12 cellular contexts compared by ENCODE assay signal in the genomic region with DNA sequence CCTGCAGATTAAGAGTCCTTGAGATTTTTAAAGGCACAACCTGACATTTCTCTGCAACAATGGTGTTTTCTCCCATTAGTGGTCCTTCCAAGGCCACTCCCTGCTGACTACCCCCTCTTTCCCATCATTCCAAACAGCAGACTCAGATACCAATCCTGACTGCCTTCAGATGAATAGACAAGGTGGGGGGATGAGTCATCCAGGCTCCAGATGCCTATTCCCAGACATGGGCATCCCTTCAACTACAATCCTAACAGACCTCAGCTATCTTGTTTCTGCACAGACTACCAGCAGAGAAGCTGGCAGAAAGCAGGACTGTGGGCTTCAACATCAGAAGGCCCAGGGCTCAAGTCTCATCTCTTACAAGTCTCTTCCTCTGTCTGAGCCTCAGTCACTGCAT. TPM values are rescaled to one million over a fixed set of nuclear protein-coding genes. Genes with fewer than 3 reads are reported as not detected.
A peak's percentile ranks its signal among the peaks of the same experiment; 100 is the strongest.
DNase-seq lines count a peak whose midpoint lies in the region; ATAC-seq and TF ChIP-seq lines count a peak whose summit lies in the region.
"Had no signal": no experiment of that assay in that cellular context is flagged by ENCODE, and none has a peak within 500 bp of the region (broad histone marks: within the 10 kb centered on the region; RNA-seq: fewer than 3 reads in every experiment).

No MANE protein-coding gene starts in this region.

- peak overlapping the region; percentile 95 for H3K4me3 Mint-ChIP-seq in progenitor cell of endocrine pancreas (ENCODE audit: low read depth)
- H3K4me3 Mint-ChIP-seq: activated CD4-positive, alpha-beta T cell treated with anti-CD3 and anti-CD28 coated beads, Interleukin-2, amount 10 ng/mL, durations not matched to agents 7 days and 5 days; dendritic cell treated with granulocyte-macrophage colony-stimulating factor and Interleukin-4, amounts not matched to agents 40 ng/mL and 50 ng/mL, for 4 days had no signal

- TF ChIP-seq CTCF in HEK293 (tag by site-specific recombination; IDR thresholded peaks at IDR 0.05) (no peak), progenitor cell of endocrine pancreas (IDR thresholded peaks at IDR 0.05; ENCODE audit: unreplicated experiment) (no peak)

- no peak overlapping the region for H3K4me3 ChIP-seq in HEK293 (ENCODE audit: low read depth, low read length)

- H3K9me3 ChIP-seq in HEK293 (ENCODE audit: control insufficient read depth, insufficient read depth, low read depth, low read length) = no peaks in the 10 kb centered on the region

- no peaks in the 10 kb centered on the region for H3K27me3 Mint-ChIP-seq in progenitor cell of endocrine pancreas

- ATAC-seq in HG02870 (IDR thresholded peaks at IDR 0.05; ENCODE audit: unreplicated experiment) = no peak

- no peaks in the 10 kb centered on the region for H3K36me3 ChIP-seq in HEK293 (ENCODE audit: control insufficient read depth in 2 of 2, insufficient read depth in 1 of 2, low read length in 2 of 2)

- H3K4me1 ChIP-seq in HEK293 (ENCODE audit: control insufficient read depth, insufficient read depth, low read length) = peaks cover 24% of the 10 kb centered on the region

- H3K4me1 Mint-ChIP-seq in progenitor cell of endocrine pancreas (ENCODE audit: low read depth) = peaks cover 84% of the 10 kb centered on the region

- no peak overlapping the region for H3K27ac Mint-ChIP-seq in progenitor cell of endocrine pancreas
- H3K27ac Mint-ChIP-seq: activated CD4-positive, alpha-beta T cell treated with anti-CD3 and anti-CD28 coated beads, Interleukin-2, amount 10 ng/mL, durations not matched to agents 7 days and 5 days; dendritic cell treated with granulocyte-macrophage colony-stimulating factor and Interleukin-4, amounts not matched to agents 40 ng/mL and 50 ng/mL, for 4 days had no signal

- POLR2A ChIA-PET in HEK293 (lab: Yijun Ruan, JAX) = no interaction called here

- H3K9me3 Mint-ChIP-seq in progenitor cell of endocrine pancreas (ENCODE audit: low read depth) = no peaks in the 10 kb centered on the region
- H3K9me3 Mint-ChIP-seq: activated CD4-positive, alpha-beta T cell treated with anti-CD3 and anti-CD28 coated beads, Interleukin-2, amount 10 ng/mL, durations not matched to agents 7 days and 5 days; dendritic cell treated with granulocyte-macrophage colony-stimulating factor and Interleukin-4, amounts not matched to agents 40 ng/mL and 50 ng/mL, for 4 days had no signal

- DNase-seq in RKO (ENCODE audit: low spot score) = peak; percentile 26
- DNase-seq in epithelial cell of prostate (ENCODE audit: low read depth, low spot score) = no peak
- DNase-seq in progenitor cell of endocrine pancreas (ENCODE audit: low spot score, unreplicated experiment) = no peak
- DNase-seq in epidermal melanocyte (ENCODE audit: insufficient read length, low spot score) = no peak
- no peak for DNase-seq in AML-193 (lab: John Stamatoyannopoulos, UW)
- DNase-seq: activated CD4-positive, alpha-beta T cell treated with anti-CD3 and anti-CD28 coated beads, Interleukin-2, amount 10 ng/mL, durations not matched to agents 7 days and 5 days; activated effector memory CD4-positive, alpha-beta T cell treated with anti-CD3 and anti-CD28 coated beads, Interleukin-2, amount 50 U/mL, for 16 hours; MM.1S; NCI-H774 had no signal

- CTCF ChIA-PET in HEK293 (lab: Yijun Ruan, JAX) = no interaction called here

- peaks cover 14% of the 10 kb centered on the region for H3K36me3 Mint-ChIP-seq in progenitor cell of endocrine pancreas (ENCODE audit: insufficient read depth)

- H3K27ac ChIP-seq in HEK293 (ENCODE audit: extremely low read depth, low read depth, low read length) (no peak overlapping the region; the same call in 1 of the 2 replicates), epithelial cell of prostate (peak overlapping the region; percentile 70)

TF ChIP-seq in HEK293, 187 proteins besides CTCF, POLR2A, EP300 and RAD21 (continues in another document):
- TF ChIP-seq, protein P1, sequence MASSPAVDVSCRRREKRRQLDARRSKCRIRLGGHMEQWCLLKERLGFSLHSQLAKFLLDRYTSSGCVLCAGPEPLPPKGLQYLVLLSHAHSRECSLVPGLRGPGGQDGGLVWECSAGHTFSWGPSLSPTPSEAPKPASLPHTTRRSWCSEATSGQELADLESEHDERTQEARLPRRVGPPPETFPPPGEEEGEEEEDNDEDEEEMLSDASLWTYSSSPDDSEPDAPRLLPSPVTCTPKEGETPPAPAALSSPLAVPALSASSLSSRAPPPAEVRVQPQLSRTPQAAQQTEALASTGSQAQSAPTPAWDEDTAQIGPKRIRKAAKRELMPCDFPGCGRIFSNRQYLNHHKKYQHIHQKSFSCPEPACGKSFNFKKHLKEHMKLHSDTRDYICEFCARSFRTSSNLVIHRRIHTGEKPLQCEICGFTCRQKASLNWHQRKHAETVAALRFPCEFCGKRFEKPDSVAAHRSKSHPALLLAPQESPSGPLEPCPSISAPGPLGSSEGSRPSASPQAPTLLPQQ (tag by site-specific recombination; IDR thresholded peaks at IDR 0.05) = no peak
- TF ChIP-seq GLIS1 (tag by site-specific recombination; IDR thresholded peaks at IDR 0.05) = 0 out of 2 replicates have a peak, but pooled peaks have one; percentile 11
- no peak for TF ChIP-seq ZNF16 (tag by site-specific recombination; IDR thresholded peaks at IDR 0.05; ENCODE audit: low read depth)
- peak; percentile 99 for TF ChIP-seq ZNF791 (tag by site-specific recombination; IDR thresholded peaks at IDR 0.05)
- TF ChIP-seq GLIS2 (tag by site-specific recombination; IDR thresholded peaks at IDR 0.05) = 0 out of 2 replicates have a peak, but pooled peaks have one; percentile 22
- no peak for TF ChIP-seq ZNF514 (tag by site-specific recombination; IDR thresholded peaks at IDR 0.05)
- TF ChIP-seq SP7 (tag by site-specific recombination; IDR thresholded peaks at IDR 0.05) = no peak
- TF ChIP-seq ZNF214 (tag by site-specific recombination; IDR thresholded peaks at IDR 0.05; ENCODE audit: borderline replicate concordance) = no peak
- no peak for TF ChIP-seq ZNF580 (tag by site-specific recombination; IDR thresholded peaks at IDR 0.05)
- TF ChIP-seq ZNF248 (tag by site-specific recombination; IDR thresholded peaks at IDR 0.05) = no peak
- TF ChIP-seq, protein P2, sequence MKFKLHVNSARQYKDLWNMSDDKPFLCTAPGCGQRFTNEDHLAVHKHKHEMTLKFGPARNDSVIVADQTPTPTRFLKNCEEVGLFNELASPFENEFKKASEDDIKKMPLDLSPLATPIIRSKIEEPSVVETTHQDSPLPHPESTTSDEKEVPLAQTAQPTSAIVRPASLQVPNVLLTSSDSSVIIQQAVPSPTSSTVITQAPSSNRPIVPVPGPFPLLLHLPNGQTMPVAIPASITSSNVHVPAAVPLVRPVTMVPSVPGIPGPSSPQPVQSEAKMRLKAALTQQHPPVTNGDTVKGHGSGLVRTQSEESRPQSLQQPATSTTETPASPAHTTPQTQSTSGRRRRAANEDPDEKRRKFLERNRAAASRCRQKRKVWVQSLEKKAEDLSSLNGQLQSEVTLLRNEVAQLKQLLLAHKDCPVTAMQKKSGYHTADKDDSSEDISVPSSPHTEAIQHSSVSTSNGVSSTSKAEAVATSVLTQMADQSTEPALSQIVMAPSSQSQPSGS (tag by site-specific recombination; IDR thresholded peaks at IDR 0.05; ENCODE audit: low read depth) = no peak
- no peak for TF ChIP-seq ZNF155 (tag by site-specific recombination; IDR thresholded peaks at IDR 0.05)
- no peak for TF ChIP-seq ZNF121 (tag by site-specific recombination; IDR thresholded peaks at IDR 0.05)
- TF ChIP-seq MEIS1 (CRISPR knock-in tag; IDR thresholded peaks at IDR 0.05; ENCODE audit: borderline replicate concordance) = no peak
- no peak for TF ChIP-seq ZNF704 (tag by site-specific recombination; IDR thresholded peaks at IDR 0.05)
- TF ChIP-seq SCRT1 (tag by site-specific recombination; IDR thresholded peaks at IDR 0.05; ENCODE audit: borderline replicate concordance) = no peak
- TF ChIP-seq KLF8 (tag by site-specific recombination; IDR thresholded peaks at IDR 0.05) = 0 out of 2 replicates have a peak, but pooled peaks have one; percentile 11
- peak; percentile 78 for TF ChIP-seq SETDB1 (IDR thresholded peaks at IDR 0.05; ENCODE audit: insufficient read length, low read length)
- TF ChIP-seq KLF17 (tag by site-specific recombination; IDR thresholded peaks at IDR 0.05) = 0 out of 2 replicates have a peak, but pooled peaks have one; percentile 31

RNA-seq across cellular contexts. Expression of gene RBP1, which starts 2.2 kb away (rescaled TPM):
- 617 and 649 TPM in 2 replicates for total RNA-seq in progenitor cell of endocrine pancreas
- total RNA-seq: activated CD4-positive, alpha-beta T cell treated with anti-CD3 and anti-CD28 coated beads, Interleukin-2, amount 10 ng/mL, durations not matched to agents 7 days and 5 days had no signal
